In genomic region chr6:112207131-112207530, GRCh38 we compare ENCODE assay signal across 1 cellular context.
TF ChIP-seq lines count a peak whose summit lies in the region.

No MANE protein-coding gene starts in this region.

TF ChIP-seq in endothelial cell of umbilical vein, 7 proteins besides CTCF, POLR2A, EP300 and RAD21:
- no peak for TF ChIP-seq POLR2AphosphoS5 (IDR thresholded peaks at IDR 0.05; ENCODE audit: insufficient read depth, low read depth, low read length)
